Comparison of ENCODE assay signal across 8 cellular contexts in the genomic region with DNA sequence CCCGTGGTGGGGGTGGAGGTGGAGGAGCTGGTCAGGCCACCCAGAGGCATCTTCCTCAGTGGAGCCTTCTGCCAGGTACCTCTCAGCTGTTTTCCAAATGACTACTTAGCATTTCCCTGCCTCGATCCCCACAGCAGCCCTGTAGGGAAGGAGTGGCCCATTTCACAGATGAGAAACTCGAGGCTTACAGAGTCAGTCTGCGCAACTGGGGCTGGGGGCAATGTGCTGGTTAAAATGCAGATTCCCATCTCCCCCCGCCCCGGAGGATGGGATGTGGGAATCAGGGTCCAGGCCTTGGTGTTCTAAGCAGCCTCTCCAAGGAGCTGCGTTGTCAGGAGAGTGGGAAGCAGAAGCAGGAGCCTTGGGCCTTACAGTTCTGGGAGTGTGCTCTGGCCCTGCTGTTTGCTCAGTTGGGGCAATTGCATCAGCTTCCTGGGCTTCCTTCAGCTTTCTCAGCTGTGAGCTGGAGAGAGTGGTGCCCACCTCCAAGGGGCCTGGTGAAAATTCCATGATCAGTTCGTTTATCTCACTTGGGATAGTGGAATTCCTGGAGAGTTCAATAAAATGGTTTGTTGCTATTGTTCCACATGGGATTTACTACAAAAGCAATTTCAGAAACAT. TPM values are rescaled to one million over a fixed set of nuclear protein-coding genes. Genes with fewer than 3 reads are reported as not detected.
DNase-seq lines count a peak whose midpoint lies in the region; ATAC-seq and TF ChIP-seq lines count a peak whose summit lies in the region.

No MANE protein-coding gene starts in this region.

- POLR2A ChIA-PET in CD8-positive, alpha-beta T cell (lab: Charles Lee): no interaction called here

- H3K4me3 ChIP-seq in CD8-positive, alpha-beta T cell (ENCODE audit: low read depth, low read length): no peak overlapping the region
- H3K4me3 ChIP-seq in RWPE2 (ENCODE audit: severe bottlenecking) (no peak overlapping the region), prostate gland (no peak overlapping the region), spleen (no peak overlapping the region)

- ATAC-seq in CD8-positive, alpha-beta T cell: no peak
- peak; percentile 16; the same call in 1 of the 3 replicates for ATAC-seq in RWPE2 (ENCODE audit: low read depth)
- ATAC-seq in HG02938 (IDR thresholded peaks at IDR 0.05; ENCODE audit: unreplicated experiment): no peak

- intact Hi-C loops in CD8-positive, alpha-beta T cell (cut with DNase I, micrococcal nuclease): no loop called here
- intact Hi-C loops in prostate gland (cut with DNase I) (no loop called here), spleen (cut with DNase I; ENCODE audit: low total_unique reads) (no loop called here)

- peaks cover 30% of the 10 kb centered on the region for H3K36me3 Mint-ChIP-seq in CD8-positive, alpha-beta T cell

- peak overlapping the region; percentile 88 for H3K27ac Mint-ChIP-seq in CD8-positive, alpha-beta T cell

- no peaks in the 10 kb centered on the region for H3K36me3 ChIP-seq in CD8-positive, alpha-beta T cell (ENCODE audit: insufficient read depth, low read length)
- H3K36me3 ChIP-seq in RWPE2 (ENCODE audit: low read depth) (peaks cover 37% of the 10 kb centered on the region), prostate gland (no peaks in the 10 kb centered on the region), spleen (peaks cover 0 to 56% (median 0%) of the 10 kb centered on the region in 6 donors)

- TF ChIP-seq POLR2A in prostate gland (IDR thresholded peaks at IDR 0.05) (no peak), spleen (IDR thresholded peaks at IDR 0.05) (no peak)

- peak overlapping the region; percentile 22 for H3K4me3 Mint-ChIP-seq in CD8-positive, alpha-beta T cell

- peaks cover 52% of the 10 kb centered on the region for H3K4me1 ChIP-seq in CD8-positive, alpha-beta T cell (ENCODE audit: insufficient read depth, low read length)
- H3K4me1 ChIP-seq in RWPE2 (ENCODE audit: insufficient read depth, poor library complexity, severe bottlenecking) (peaks cover 55% of the 10 kb centered on the region), prostate gland (replicated peaks) (peaks cover 31% of the 10 kb centered on the region), spleen (peaks cover 21 to 100% (median 85%) of the 10 kb centered on the region in 6 donors)

- H3K27ac ChIP-seq in CD8-positive, alpha-beta T cell (ENCODE audit: low read depth, low read length): no peak overlapping the region
- H3K27ac ChIP-seq in RWPE2 (ENCODE audit: poor library complexity, severe bottlenecking) (peak overlapping the region; percentile 99), prostate gland (peak overlapping the region; percentile 93 to 96), spleen (peak overlapping the region in 4 of 8 donors; percentile 2 to 81 (median 72))

- H3K4me1 Mint-ChIP-seq in CD8-positive, alpha-beta T cell (ENCODE audit: low read depth): peaks cover 61% of the 10 kb centered on the region

- TF ChIP-seq CTCF in CD8-positive, alpha-beta T cell (IDR thresholded peaks at IDR 0.05): no peak
- no peak for TF ChIP-seq CTCF in RWPE2 (IDR thresholded peaks at IDR 0.05; ENCODE audit: poor library complexity, severe bottlenecking)
- no peak for TF ChIP-seq CTCF in prostate gland (IDR thresholded peaks at IDR 0.05)
- no peak for TF ChIP-seq CTCF in spleen (IDR thresholded peaks at IDR 0.05 in 8 of 11, conservative IDR thresholded peaks at IDR 0.05 in 3 of 11)

- 81% methylated on average over 8 of the region's 8 CpGs for WGBS in prostate gland
- WGBS in spleen, 5 donors: 84 to 93% (median 88%) methylated on average over 8 of the region's 8 CpGs

- no peaks in the 10 kb centered on the region for H3K27me3 Mint-ChIP-seq in CD8-positive, alpha-beta T cell (ENCODE audit: low read depth)

- CTCF ChIA-PET in CD8-positive, alpha-beta T cell (lab: Charles Lee): no interaction called here

- no peaks in the 10 kb centered on the region for H3K27me3 ChIP-seq in CD8-positive, alpha-beta T cell (ENCODE audit: insufficient read depth, low read length)
- H3K27me3 ChIP-seq in RWPE2 (ENCODE audit: insufficient read depth, poor library complexity, severe bottlenecking) (no peaks in the 10 kb centered on the region), prostate gland (replicated peaks; ENCODE audit: insufficient read depth) (no peaks in the 10 kb centered on the region), spleen (replicated peaks in 1 of 7) (no peaks in the 10 kb centered on the region)

- DNase-seq in CD8-positive, alpha-beta T cell: no peak
- DNase-seq in RWPE2 (ENCODE audit: low spot score): no peak
- peak; percentile 42 for DNase-seq in fibroblast of gingiva (ENCODE audit: low read depth)
- no peak for DNase-seq in prostate gland (ENCODE audit: low spot score)
- DNase-seq in GDM1 (lab: John Stamatoyannopoulos, UW): no peak
- DNase-seq in stimulated activated naive CD4-positive, alpha-beta T cell (lab: John Stamatoyannopoulos, UW): no peak
- DNase-seq in spleen: no peak

- H3K9me3 Mint-ChIP-seq in CD8-positive, alpha-beta T cell: no peaks in the 10 kb centered on the region

- H3K9me3 ChIP-seq in CD8-positive, alpha-beta T cell (ENCODE audit: low read length): no peaks in the 10 kb centered on the region
- H3K9me3 ChIP-seq in RWPE2 (ENCODE audit: severe bottlenecking) (no peaks in the 10 kb centered on the region), prostate gland (no peaks in the 10 kb centered on the region), spleen (no peaks in the 10 kb centered on the region)

RNA-seq across cellular contexts. Expression of gene ERGIC1, which starts 19.4 kb away (rescaled TPM):
- 10 to 100 TPM; 61.0 to 61.2 TPM for total RNA-seq in CD8-positive, alpha-beta T cell
- 100 to 1,000 TPM; 228 to 380 TPM for total RNA-seq in prostate gland
- total RNA-seq in spleen: 100 to 1,000 TPM in 6 of 7 donors, 10 to 100 TPM in 1; 96.6 to 166 (median 143) TPM
- polyA plus RNA-seq in spleen: 10 to 100 TPM; 36.9 to 84.6 (median 46.8) TPM
